In genomic region chrX:63761639-63762038, GRCh38 we compare ENCODE assay signal across 1 cellular context.
TF ChIP-seq lines count a peak whose summit lies in the region.

No MANE protein-coding gene starts in this region.

TF ChIP-seq in HepG2, 621 proteins besides CTCF, POLR2A, EP300 and RAD21 (continued from another document):
- no peak for TF ChIP-seq ARID3A (IDR thresholded peaks at IDR 0.05; ENCODE audit: low read depth, low read length)
- no peak for TF ChIP-seq STAT6 (CRISPR knock-in tag; IDR thresholded peaks at IDR 0.05; ENCODE audit: borderline replicate concordance)
- no peak for TF ChIP-seq ZNF513 (CRISPR knock-in tag; conservative IDR thresholded peaks at IDR 0.05)
- TF ChIP-seq ZNF639 (CRISPR knock-in tag; conservative IDR thresholded peaks at IDR 0.05), result no peak
- TF ChIP-seq CBX2 (IDR thresholded peaks at IDR 0.05; ENCODE audit: low read depth, low read length), result no peak
- no peak for TF ChIP-seq CBX2 (CRISPR knock-in tag; IDR thresholded peaks at IDR 0.05; ENCODE audit: low read depth)
- no peak for TF ChIP-seq CREBL2 (CRISPR knock-in tag; IDR thresholded peaks at IDR 0.05; ENCODE audit: borderline replicate concordance)
- TF ChIP-seq ARID4A (CRISPR knock-in tag; IDR thresholded peaks at IDR 0.05; ENCODE audit: borderline replicate concordance), result no peak
- no peak for TF ChIP-seq ARNT2 (CRISPR knock-in tag; IDR thresholded peaks at IDR 0.05; ENCODE audit: low read depth)
- TF ChIP-seq ZNF230 (CRISPR knock-in tag; IDR thresholded peaks at IDR 0.05), result no peak
- TF ChIP-seq ZNF720 (CRISPR knock-in tag; IDR thresholded peaks at IDR 0.05), result no peak
TF ChIP-seq in HepG2: peak in this region for 0.
